Comparison of ENCODE assay signal across 10 cellular contexts in the genomic region with DNA sequence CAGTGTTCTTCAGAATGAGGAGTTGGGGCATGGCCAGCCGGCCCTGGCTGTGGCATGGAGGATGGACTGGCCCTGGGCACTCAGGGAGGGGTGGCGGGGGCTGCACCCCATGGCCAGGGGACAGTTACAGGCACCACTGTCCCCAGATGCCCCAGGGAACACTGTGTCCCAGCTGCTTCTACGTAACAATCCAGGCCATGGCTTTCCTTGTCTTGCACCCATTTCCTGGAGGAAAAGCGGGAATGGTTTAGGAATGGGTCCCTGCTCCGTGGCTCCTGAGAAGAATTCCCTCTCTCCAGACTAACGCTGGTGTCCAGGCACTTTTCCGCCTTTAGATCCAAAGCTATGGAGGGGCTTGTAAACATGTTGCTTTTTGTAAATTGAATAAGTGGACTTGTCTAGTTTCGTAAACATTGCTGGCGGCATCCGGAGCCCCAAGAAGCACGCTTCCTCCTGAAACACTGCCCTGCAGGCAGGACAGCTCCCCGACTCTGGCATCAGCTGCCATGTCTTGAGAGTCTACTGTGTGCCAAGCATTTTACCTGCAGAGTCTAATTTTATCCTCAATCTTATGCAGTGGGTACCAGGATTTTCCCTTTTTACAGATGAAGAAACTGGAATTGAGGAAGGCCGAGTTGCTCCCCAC.
A peak's percentile ranks its signal among the peaks of the same experiment; 100 is the strongest.
DNase-seq lines count a peak whose midpoint lies in the region; ATAC-seq and TF ChIP-seq lines count a peak whose summit lies in the region.
"Had no signal": no experiment of that assay in that cellular context is flagged by ENCODE, and none has a peak within 500 bp of the region (broad histone marks: within the 10 kb centered on the region; RNA-seq: fewer than 3 reads in every experiment).

No MANE protein-coding gene starts in this region.

- H3K36me3 ChIP-seq in liver (ENCODE audit: control insufficient read depth in 4 of 4, insufficient read depth in 3 of 4, low read depth in 1 of 4, low read length in 3 of 4) = no peaks in the 10 kb centered on the region
- H3K36me3 ChIP-seq in thoracic aorta = no peaks in the 10 kb centered on the region
- H3K36me3 ChIP-seq: pancreas had no signal

- TF ChIP-seq CTCF in liver (IDR thresholded peaks at IDR 0.05; ENCODE audit: low read depth, low read length, missing input control) (no peak), thoracic aorta (IDR thresholded peaks at IDR 0.05) (no peak), nephron progenitor cell (IDR thresholded peaks at IDR 0.05) (no peak)

- no peak overlapping the region for H3K9ac ChIP-seq in liver (ENCODE audit: low read depth in 1 of 2, low read length in 2 of 2)

- WGBS in liver = 70% methylated on average over 13 of the region's 13 CpGs

- no peak for TF ChIP-seq RAD21 in liver (IDR thresholded peaks at IDR 0.05)

- H3K27ac Mint-ChIP-seq in activated T-cell treated with anti-CD3 and anti-CD28 coated beads, Interleukin-2, amount 50 U/mL, for 72 hours = peak overlapping the region; percentile 99
- peak overlapping the region; percentile 98 for H3K27ac Mint-ChIP-seq in activated T-helper 17 cell treated with anti-CD3 and anti-CD28 coated beads, Interleukin-2, amount 50 U/mL, for 72 hours
- H3K27ac Mint-ChIP-seq in nephron progenitor cell = no peak overlapping the region

- H3K27ac ChIP-seq in liver (ENCODE audit: low read depth in 1 of 2, low read length in 2 of 2) (peak overlapping the region; percentile 9 to 56), thoracic aorta (peak overlapping the region in 1 of 2 donors; percentile 23)

- H3K9me3 Mint-ChIP-seq in activated T-cell treated with anti-CD3 and anti-CD28 coated beads, Interleukin-2, amount 50 U/mL, for 72 hours = no peaks in the 10 kb centered on the region
- H3K9me3 Mint-ChIP-seq in activated T-helper 17 cell treated with anti-CD3 and anti-CD28 coated beads, Interleukin-2, amount 50 U/mL, for 72 hours = no peaks in the 10 kb centered on the region
- no peaks in the 10 kb centered on the region for H3K9me3 Mint-ChIP-seq in nephron progenitor cell

- no peaks in the 10 kb centered on the region for H3K27me3 Mint-ChIP-seq in activated T-cell treated with anti-CD3 and anti-CD28 coated beads, Interleukin-2, amount 50 U/mL, for 72 hours (ENCODE audit: low read depth)
- no peaks in the 10 kb centered on the region for H3K27me3 Mint-ChIP-seq in activated T-helper 17 cell treated with anti-CD3 and anti-CD28 coated beads, Interleukin-2, amount 50 U/mL, for 72 hours
- no peaks in the 10 kb centered on the region for H3K27me3 Mint-ChIP-seq in nephron progenitor cell (ENCODE audit: low read depth, poor library complexity)

- DNase-seq in activated T-cell treated with anti-CD3 and anti-CD28 coated beads, Interleukin-2, amount 50 U/mL, for 72 hours = no peak
- no peak for DNase-seq in activated T-cell treated with anti-CD3 and anti-CD28 coated beads for 4 hours
- no peak for DNase-seq in thoracic aorta (ENCODE audit: low spot score)
- DNase-seq in germinal center (ENCODE audit: low spot score) = no peak
- no peak for DNase-seq in nephron progenitor cell
- no peak for DNase-seq in NCI-H345 (lab: John Stamatoyannopoulos, UW)
- DNase-seq: NCI-H748 treated with DMSO at 0.1 percent for 48 hours, pancreas had no signal

- peaks cover 54% of the 10 kb centered on the region for H3K4me1 Mint-ChIP-seq in activated T-cell treated with anti-CD3 and anti-CD28 coated beads, Interleukin-2, amount 50 U/mL, for 72 hours (ENCODE audit: low read depth)
- H3K4me1 Mint-ChIP-seq in activated T-helper 17 cell treated with anti-CD3 and anti-CD28 coated beads, Interleukin-2, amount 50 U/mL, for 72 hours = peaks cover 22% of the 10 kb centered on the region
- peaks cover 63% of the 10 kb centered on the region for H3K4me1 Mint-ChIP-seq in nephron progenitor cell

- peak overlapping the region; percentile 82 to 97 for H3K4me3 Mint-ChIP-seq in activated T-cell treated with anti-CD3 and anti-CD28 coated beads, Interleukin-2, amount 50 U/mL, for 72 hours
- H3K4me3 Mint-ChIP-seq in activated T-helper 17 cell treated with anti-CD3 and anti-CD28 coated beads, Interleukin-2, amount 50 U/mL, for 72 hours = peak overlapping the region; percentile 90
- H3K4me3 Mint-ChIP-seq in nephron progenitor cell = no peak overlapping the region

- no peak overlapping the region for H3K4me3 ChIP-seq in liver (ENCODE audit: low read depth in 1 of 3, low read length in 3 of 3)
- peak overlapping the region; percentile 64 for H3K4me3 ChIP-seq in thoracic aorta

- H3K4me1 ChIP-seq in liver (ENCODE audit: control insufficient read depth in 4 of 4, insufficient read depth in 4 of 4, low read length in 3 of 4) (no peaks in the 10 kb centered on the region), thoracic aorta (ENCODE audit: control insufficient read depth in 1 of 2, low read depth in 2 of 2) (peaks cover 0 to 37% of the 10 kb centered on the region in 2 donors)
- H3K4me1 ChIP-seq: pancreas had no signal

- H3K9me3 ChIP-seq in liver (ENCODE audit: control insufficient read depth in 4 of 4, low read length in 3 of 4) (no peaks in the 10 kb centered on the region), thoracic aorta (no peaks in the 10 kb centered on the region)
- H3K9me3 ChIP-seq: pancreas had no signal

- H3K36me3 Mint-ChIP-seq in activated T-cell treated with anti-CD3 and anti-CD28 coated beads, Interleukin-2, amount 50 U/mL, for 72 hours (ENCODE audit: insufficient read depth in 2 of 2) = peaks cover 0 to 4% of the 10 kb centered on the region in 2 donors
- H3K36me3 Mint-ChIP-seq in activated T-helper 17 cell treated with anti-CD3 and anti-CD28 coated beads, Interleukin-2, amount 50 U/mL, for 72 hours (ENCODE audit: low read depth) = peaks cover 7% of the 10 kb centered on the region
- H3K36me3 Mint-ChIP-seq in nephron progenitor cell (ENCODE audit: low read depth) = no peaks in the 10 kb centered on the region

- no peaks in the 10 kb centered on the region for H3K27me3 ChIP-seq in liver (ENCODE audit: control insufficient read depth in 4 of 4, insufficient read depth in 4 of 4, low read length in 3 of 4)
- H3K27me3 ChIP-seq in thoracic aorta (replicated peaks; ENCODE audit: insufficient read depth) = no peaks in the 10 kb centered on the region
- H3K27me3 ChIP-seq: pancreas had no signal

- ATAC-seq in activated T-cell treated with anti-CD3 and anti-CD28 coated beads, Interleukin-2, amount 50 U/mL, for 72 hours (replicated peaks in 1 of 2) = peak; percentile 17 to 18
- ATAC-seq in activated T-helper 17 cell treated with anti-CD3 and anti-CD28 coated beads, Interleukin-2, amount 50 U/mL, for 72 hours (replicated peaks) = peak; percentile 16
- ATAC-seq in thoracic aorta (ENCODE audit: insufficient number of reproducible peaks, low FRiP score, low read depth) = no peak

TF ChIP-seq in liver, 16 proteins besides CTCF, POLR2A, EP300 and RAD21 (continues in another document):
- TF ChIP-seq FOXA1 (IDR thresholded peaks at IDR 0.05) = no peak
- no peak for TF ChIP-seq RXRA (IDR thresholded peaks at IDR 0.05)
- no peak for TF ChIP-seq TAF1 (conservative IDR thresholded peaks at IDR 0.05)
- TF ChIP-seq REST (IDR thresholded peaks at IDR 0.05) = no peak
- TF ChIP-seq EGR1 (IDR thresholded peaks at IDR 0.05; ENCODE audit: low read depth in 2 of 2) = no peak
- TF ChIP-seq ZBTB33 (IDR thresholded peaks at IDR 0.05) = no peak
- no peak for TF ChIP-seq HNF4G (IDR thresholded peaks at IDR 0.05)
- no peak for TF ChIP-seq FOXA2 (IDR thresholded peaks at IDR 0.05)
- TF ChIP-seq SP1 (IDR thresholded peaks at IDR 0.05) = no peak
- TF ChIP-seq YY1 (IDR thresholded peaks at IDR 0.05) = no peak
- TF ChIP-seq JUND (IDR thresholded peaks at IDR 0.05) = no peak
- no peak for TF ChIP-seq ATF3 (IDR thresholded peaks at IDR 0.05)
- no peak for TF ChIP-seq NR2F2 (IDR thresholded peaks at IDR 0.05)
